In the genomic region with DNA sequence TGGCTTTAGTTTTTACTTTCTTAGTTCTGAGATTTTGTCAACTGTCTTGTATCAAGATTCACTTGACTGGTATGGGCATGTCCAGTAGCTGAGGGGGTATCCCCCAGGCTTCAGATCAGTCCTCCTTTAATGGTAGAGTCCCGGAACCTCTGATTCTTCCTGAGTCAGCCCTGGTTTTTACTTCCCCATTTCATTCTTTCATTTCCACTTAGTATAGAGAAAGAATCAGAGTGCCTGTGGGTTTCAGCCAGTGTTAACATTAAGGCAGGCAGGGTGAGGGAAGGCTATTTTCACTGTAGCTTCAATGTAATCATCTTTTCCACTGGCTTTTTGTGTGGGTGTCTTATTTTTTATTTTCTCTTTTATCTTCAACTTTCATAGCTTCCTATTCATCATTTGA, we compare ENCODE assay signal across 10 cellular contexts. TPM values are rescaled to one million over a fixed set of nuclear protein-coding genes. Genes with fewer than 3 reads are reported as not detected.
DNase-seq lines count a peak whose midpoint lies in the region; ATAC-seq, FAIRE-seq and TF ChIP-seq lines count a peak whose summit lies in the region.
"Had no signal": no experiment of that assay in that cellular context is flagged by ENCODE, and none has a peak within 500 bp of the region (broad histone marks: within the 10 kb centered on the region; RNA-seq: fewer than 3 reads in every experiment).

No MANE protein-coding gene starts in this region.

- DNase-seq in mammary epithelial cell, result no peak
- DNase-seq in breast epithelium (ENCODE audit: low spot score in 2 of 2), result no peak
- DNase-seq in NOMO-1 (lab: John Stamatoyannopoulos, UW; ENCODE audit: unreplicated experiment in 2 of 2), result peak; percentile 59 to 86
- DNase-seq in urothelium cell line (ENCODE audit: low spot score), result no peak
- DNase-seq in CD4-positive, alpha-beta T cell, result no peak
- no peak for DNase-seq in NCI-H2107 treated with DMSO at 0.1 percent for 48 hours (lab: John Stamatoyannopoulos, UW; ENCODE audit: unreplicated experiment)

- CTCF ChIA-PET in mammary epithelial cell (lab: Charles Lee; ENCODE audit: low non-redundant PET), result no interaction called here
- CTCF ChIA-PET in CD4-positive, alpha-beta T cell (lab: Charles Lee), result no interaction called here

- no peak for TF ChIP-seq POLR2A in breast epithelium (IDR thresholded peaks at IDR 0.05)

- H3K27ac Mint-ChIP-seq in stimulated activated memory B cell treated with anti-CD40 and anti-IgM and Interleukin-4, amounts not matched to agents 10 μg/mL and 1 μg/mL and 100 μg/mL, for 72 hours, result peak overlapping the region; percentile 88
- no peak overlapping the region for H3K27ac Mint-ChIP-seq in CD4-positive, alpha-beta T cell

- BruUV-seq in mammary epithelial cell (replicated peaks; lab: Mats Ljungman, UMichigan), result no TSS peak

- H3K36me3 ChIP-seq in mammary epithelial cell (ENCODE audit: insufficient read depth, low read length), result no peaks in the 10 kb centered on the region
- no peaks in the 10 kb centered on the region for H3K36me3 ChIP-seq in breast epithelium

- H3K9ac ChIP-seq in mammary epithelial cell (ENCODE audit: insufficient read depth, low read length), result no peak overlapping the region

- TF ChIP-seq CTCF in mammary epithelial cell (conservative IDR thresholded peaks at IDR 0.05 in 1 of 2, IDR thresholded peaks at IDR 0.05 in 1 of 2; ENCODE audit: extremely low read depth in 1 of 2, insufficient read depth in 1 of 2, low read depth in 1 of 2, low read length in 2 of 2) (no peak), breast epithelium (IDR thresholded peaks at IDR 0.05) (no peak)
- no peak for TF ChIP-seq CTCF in CD4-positive, alpha-beta T cell (IDR thresholded peaks at IDR 0.05)

- H3K4me3 ChIP-seq in mammary epithelial cell (replicated peaks in 1 of 3; ENCODE audit: insufficient read depth in 1 of 3, low read depth in 2 of 3, low read length in 3 of 3) (no peak overlapping the region), breast epithelium (no peak overlapping the region)

- no peak overlapping the region for H3K4me2 ChIP-seq in mammary epithelial cell (ENCODE audit: insufficient read depth, low read depth, low read length)

- H4K20me1 ChIP-seq in mammary epithelial cell (ENCODE audit: insufficient read depth, low read length), result no peaks in the 10 kb centered on the region

- H3K4me1 Mint-ChIP-seq in stimulated activated memory B cell treated with anti-CD40 and anti-IgM and Interleukin-4, amounts not matched to agents 10 μg/mL and 1 μg/mL and 100 μg/mL, for 72 hours, result peaks cover 36% of the 10 kb centered on the region
- H3K4me1 Mint-ChIP-seq in CD4-positive, alpha-beta T cell (ENCODE audit: low read depth), result peaks cover 4% of the 10 kb centered on the region

- no peaks in the 10 kb centered on the region for H3K27me3 Mint-ChIP-seq in stimulated activated memory B cell treated with anti-CD40 and anti-IgM and Interleukin-4, amounts not matched to agents 10 μg/mL and 1 μg/mL and 100 μg/mL, for 72 hours
- H3K27me3 Mint-ChIP-seq in CD4-positive, alpha-beta T cell, result peaks cover 24% of the 10 kb centered on the region

- H3K27ac ChIP-seq in mammary epithelial cell (ENCODE audit: insufficient read depth, low read depth, low read length) (no peak overlapping the region), breast epithelium (no peak overlapping the region)
- no peak overlapping the region for H3K27ac ChIP-seq in CD4-positive, alpha-beta T cell (ENCODE audit: low read depth, low read length)

- POLR2A ChIA-PET in CD4-positive, alpha-beta T cell (lab: Charles Lee), result no interaction called here

- H3K36me3 Mint-ChIP-seq in stimulated activated memory B cell treated with anti-CD40 and anti-IgM and Interleukin-4, amounts not matched to agents 10 μg/mL and 1 μg/mL and 100 μg/mL, for 72 hours, result no peaks in the 10 kb centered on the region
- H3K36me3 Mint-ChIP-seq in CD4-positive, alpha-beta T cell (ENCODE audit: low read depth), result peaks cover 13% of the 10 kb centered on the region

- no peaks in the 10 kb centered on the region for H3K9me3 Mint-ChIP-seq in stimulated activated memory B cell treated with anti-CD40 and anti-IgM and Interleukin-4, amounts not matched to agents 10 μg/mL and 1 μg/mL and 100 μg/mL, for 72 hours
- no peaks in the 10 kb centered on the region for H3K9me3 Mint-ChIP-seq in CD4-positive, alpha-beta T cell

- H3K27me3 ChIP-seq in mammary epithelial cell (ENCODE audit: insufficient read depth, low read length) (no peaks in the 10 kb centered on the region), breast epithelium (no peaks in the 10 kb centered on the region)
- peaks cover 7% of the 10 kb centered on the region for H3K27me3 ChIP-seq in CD4-positive, alpha-beta T cell (ENCODE audit: control insufficient read depth, insufficient read depth, low read length)

- peak overlapping the region; percentile 3 for H2AFZ ChIP-seq in mammary epithelial cell (ENCODE audit: low read depth, low read length)

- in situ Hi-C loops in mammary epithelial cell (cut with MboI; ENCODE audit: low sequenced_read_pairs in 2 of 2), result loop anchor here in 1 of 2 donors (10.0 kb wide), 1 partner anchor 452 kb away; a partner anchor contains a TSS

- FAIRE-seq in urothelium cell line (lab: Jason Lieb, UNC), result no peak

- WGBS in mammary epithelial cell (ENCODE audit: low coverage, missing lambda C conversion rate), result 8% methylated on average over 1 of the region's 1 CpG

- H3K9me3 ChIP-seq in mammary epithelial cell (replicated peaks; ENCODE audit: insufficient read depth, low read length) (no peaks in the 10 kb centered on the region), breast epithelium (no peaks in the 10 kb centered on the region)
- no peaks in the 10 kb centered on the region for H3K9me3 ChIP-seq in CD4-positive, alpha-beta T cell (ENCODE audit: control insufficient read depth, low read length)

- H3K4me1 ChIP-seq in mammary epithelial cell (ENCODE audit: insufficient read depth, low read length), result no peaks in the 10 kb centered on the region
- no peaks in the 10 kb centered on the region for H3K4me1 ChIP-seq in breast epithelium

- intact Hi-C loops in mammary epithelial cell (cut with micrococcal nuclease), result no loop called here
- intact Hi-C loops in breast epithelium (cut with DNase I; ENCODE audit: low total_unique reads), result no loop called here
- intact Hi-C loops in CD4-positive, alpha-beta T cell (cut with DNase I, micrococcal nuclease), result no loop called here

- ATAC-seq in HG02798 (IDR thresholded peaks at IDR 0.05; ENCODE audit: poor library complexity, unreplicated experiment), result peak; percentile 98
- peak; percentile 98 for ATAC-seq in stimulated activated memory B cell treated with anti-CD40 and anti-IgM and Interleukin-4, amounts not matched to agents 10 μg/mL and 1 μg/mL and 100 μg/mL, for 72 hours
- no peak for ATAC-seq in CD4-positive, alpha-beta T cell (ENCODE audit: poor library complexity)

- H3K79me2 ChIP-seq in mammary epithelial cell (ENCODE audit: insufficient read depth, low read length), result no peaks in the 10 kb centered on the region

- dilution Hi-C loops in mammary epithelial cell (cut with HindIII; ENCODE audit: low sequenced_read_pairs), result no loop called here

- H3K4me3 Mint-ChIP-seq in stimulated activated memory B cell treated with anti-CD40 and anti-IgM and Interleukin-4, amounts not matched to agents 10 μg/mL and 1 μg/mL and 100 μg/mL, for 72 hours, result peak overlapping the region; percentile 73
- H3K4me3 Mint-ChIP-seq in CD4-positive, alpha-beta T cell, result no peak overlapping the region

RNA-seq across cellular contexts. Expression of a gene that starts 8.3 kb away (rescaled TPM):
- total RNA-seq in mammary epithelial cell (10 to 100 TPM; 17.0 to 26.7 TPM), breast epithelium (10 to 100 TPM; 37.6 to 57.8 (median 54.1) TPM)
- 7.0 TPM for polyA plus RNA-seq in mammary epithelial cell
- 7.6 TPM for polyA minus RNA-seq in mammary epithelial cell
- 10 to 100 TPM; 26.0 to 27.6 TPM for total RNA-seq in CD4-positive, alpha-beta T cell

RNA-seq across cellular contexts. Expression of a gene that starts 44.2 kb away (rescaled TPM):
- total RNA-seq in mammary epithelial cell, result not detected
- polyA plus RNA-seq in mammary epithelial cell, result not detected
- not detected for polyA minus RNA-seq in mammary epithelial cell
- total RNA-seq in breast epithelium, result not detected
- not detected for total RNA-seq in CD4-positive, alpha-beta T cell
- total RNA-seq: fibroblast of villous mesenchyme, skeletal muscle tissue had no signal

Comparison
In these comparisons a context has a peak if more than half of its experiments do, and no peak if none do; other contexts are left out.
1. DNase-seq: peak in NOMO-1 (2 of 2); none in mammary epithelial cell (single experiment), breast epithelium (0 of 2), urothelium cell line (single experiment), CD4-positive, alpha-beta T cell (0 of 10) and NCI-H2107 treated with DMSO at 0.1 percent for 48 hours (single experiment).